Comparison of ENCODE assay signal across 8 cellular contexts in genomic region chr16:11255737-11256656, GRCh38. TPM values are rescaled to one million over a fixed set of nuclear protein-coding genes. Genes with fewer than 3 reads are reported as not detected.
DNase-seq lines count a peak whose midpoint lies in the region; ATAC-seq and TF ChIP-seq lines count a peak whose summit lies in the region.

Gene SOCS1, minus strand, starts transcription at chr16:11256204. Its CDS starts 726 bp downstream, at chr16:11255478.

- DNase-seq in BJ (ENCODE audit: low read depth) (no peak), NCI-H510A (lab: John Stamatoyannopoulos, UW) (peak; percentile 50), dermis microvascular lymphatic vessel endothelial cell (ENCODE audit: low read depth in 2 of 2) (peak; percentile 40 to 81), lower leg skin (ENCODE audit: low spot score in 2 of 2) (peak; percentile 80 to 96)
- DNase-seq in activated CD4-positive, alpha-beta T cell treated with anti-CD3 and anti-CD28 coated beads, Interleukin-2, amount 10 ng/mL, durations not matched to agents 7 days and 5 days: peak; percentile 87
- peak; percentile 87 for DNase-seq in stimulated activated CD4-positive, alpha-beta T cell treated with anti-CD3 and anti-CD28 coated beads, Interleukin-4, amount 100 ng/mL, for 24 hours

- 1% methylated on average over 42 to 46 of the region's 100 CpGs for WGBS in lower leg skin, 2 donors

- H3K9me3 Mint-ChIP-seq in activated CD4-positive, alpha-beta T cell treated with anti-CD3 and anti-CD28 coated beads, Interleukin-2, amount 10 ng/mL, durations not matched to agents 7 days and 5 days: no peaks in the 10 kb centered on the region

- peaks cover 53% of the 10 kb centered on the region for H3K4me1 Mint-ChIP-seq in activated CD4-positive, alpha-beta T cell treated with anti-CD3 and anti-CD28 coated beads, Interleukin-2, amount 10 ng/mL, durations not matched to agents 7 days and 5 days

- ATAC-seq in HG03354 (IDR thresholded peaks at IDR 0.05; ENCODE audit: poor library complexity, severe bottlenecking, unreplicated experiment): peak; percentile 62

- H3K4me3 Mint-ChIP-seq in activated CD4-positive, alpha-beta T cell treated with anti-CD3 and anti-CD28 coated beads, Interleukin-2, amount 10 ng/mL, durations not matched to agents 7 days and 5 days: peak within 1 kb of the TSS; percentile 96

- intact Hi-C loops in lower leg skin (cut with DNase I; ENCODE audit: low total_unique reads): loop anchor here (5.0 to 10.0 kb wide), 2 partner anchors 151 to 284 kb away; no protein-coding TSS in a partner anchor

- peak within 1 kb of the TSS; percentile 97 for H3K27ac Mint-ChIP-seq in activated CD4-positive, alpha-beta T cell treated with anti-CD3 and anti-CD28 coated beads, Interleukin-2, amount 10 ng/mL, durations not matched to agents 7 days and 5 days

- TF ChIP-seq POLR2A in GM19099 (IDR thresholded peaks at IDR 0.05; ENCODE audit: extremely low read depth, insufficient read length, low read depth) (peak; percentile 99), lower leg skin (IDR thresholded peaks at IDR 0.05) (peak in 1 of 2 donors; percentile 96)

- no peaks in the 10 kb centered on the region for H3K27me3 Mint-ChIP-seq in activated CD4-positive, alpha-beta T cell treated with anti-CD3 and anti-CD28 coated beads, Interleukin-2, amount 10 ng/mL, durations not matched to agents 7 days and 5 days

- H3K36me3 ChIP-seq in BJ (ENCODE audit: control insufficient read depth, insufficient read depth, low read length): peaks cover 3% of the 10 kb centered on the region

- peaks cover 40% of the 10 kb centered on the region for H3K36me3 Mint-ChIP-seq in activated CD4-positive, alpha-beta T cell treated with anti-CD3 and anti-CD28 coated beads, Interleukin-2, amount 10 ng/mL, durations not matched to agents 7 days and 5 days (ENCODE audit: low read depth)

- CTCF ChIA-PET in BJ (lab: Yijun Ruan, JAX): interaction anchor here (0.5 to 13.2 kb wide), 65 partner anchors 10 to 391 kb away, joined by 3 to 209 read pairs (median 4); partner anchors contain the start of genes PRM3 and TNP2
- CTCF ChIA-PET in activated CD4-positive, alpha-beta T cell treated with anti-CD3 and anti-CD28 coated beads, Interleukin-2, amount 10 ng/mL, durations not matched to agents 7 days and 5 days (lab: Charles Lee): interaction anchor here (0.6 to 7.2 kb wide), 51 partner anchors 9 to 365 kb away, joined by 3 to 72 read pairs (median 4); partner anchors contain the start of genes DEXI and PRM3

- no peaks in the 10 kb centered on the region for H3K27me3 ChIP-seq in BJ (ENCODE audit: control insufficient read depth, insufficient read depth, low read length)

- peak within 1 kb of the TSS; percentile 72 for H3K4me3 ChIP-seq in BJ (ENCODE audit: low read depth, low read length)
- peak within 1 kb of the TSS; percentile 74 for H3K4me3 ChIP-seq in lower leg skin (ENCODE audit: low read depth, poor library complexity, severe bottlenecking)

- POLR2A ChIA-PET in BJ (lab: Charles Lee): interaction anchor here (0.5 to 0.7 kb wide), 8 partner anchors 100 to 368 kb away, joined by 3 to 9 read pairs (median 3); no protein-coding TSS in a partner anchor
- POLR2A ChIA-PET in activated CD4-positive, alpha-beta T cell treated with anti-CD3 and anti-CD28 coated beads, Interleukin-2, amount 10 ng/mL, durations not matched to agents 7 days and 5 days (lab: Charles Lee): interaction anchor here (0.7 to 2.6 kb wide), 14 partner anchors 31 to 290 kb away, joined by 3 to 23 read pairs (median 5); no protein-coding TSS in a partner anchor

- peak; percentile 26; the same call in 1 of the 2 replicates for TF ChIP-seq CTCF in BJ (IDR thresholded peaks at IDR 0.05; ENCODE audit: insufficient read depth, low read depth, low read length)
- TF ChIP-seq CTCF in lower leg skin (IDR thresholded peaks at IDR 0.05): peak in 1 of 3 donors; percentile 45

RNA-seq across cellular contexts. Expression of gene SOCS1, which starts in this region (rescaled TPM):
- polyA plus RNA-seq in BJ (2011; rRNA removed): 1.9 and 2.6 TPM in 2 replicates
- 3.1 and 3.2 TPM in 2 replicates for polyA minus RNA-seq in BJ (2011; rRNA and poly(A)+ RNA removed)
- 100 to 1,000 TPM; 127 to 133 TPM for total RNA-seq in activated CD4-positive, alpha-beta T cell treated with anti-CD3 and anti-CD28 coated beads, Interleukin-2, amount 10 ng/mL, durations not matched to agents 7 days and 5 days
- 0.26 and 0.51 TPM in 2 replicates for total RNA-seq in dermis microvascular lymphatic vessel endothelial cell
- 10 to 100 TPM in 2 of 4 donors, 1 to 10 TPM in 2; 7.7 to 20.6 (median 10.1) TPM for total RNA-seq in lower leg skin

Comparison
In these comparisons a context has a peak if more than half of its experiments do, and no peak if none do; other contexts are left out.
1. RNA of gene SOCS1 (total RNA-seq): 127 to 133 TPM in activated CD4-positive, alpha-beta T cell treated with anti-CD3 and anti-CD28 coated beads, Interleukin-2, amount 10 ng/mL, durations not matched to agents 7 days and 5 days; 7.7 to 20.6 TPM in lower leg skin and 0.26 to 0.51 TPM in dermis microvascular lymphatic vessel endothelial cell; every median in the first group is over 4 times any median in the second.
2. Peak in DNase-seq in dermis microvascular lymphatic vessel endothelial cell; RNA of the gene not detected or under 1 TPM.